Comparison of ENCODE assay signal across 19 cellular contexts in the genomic region with DNA sequence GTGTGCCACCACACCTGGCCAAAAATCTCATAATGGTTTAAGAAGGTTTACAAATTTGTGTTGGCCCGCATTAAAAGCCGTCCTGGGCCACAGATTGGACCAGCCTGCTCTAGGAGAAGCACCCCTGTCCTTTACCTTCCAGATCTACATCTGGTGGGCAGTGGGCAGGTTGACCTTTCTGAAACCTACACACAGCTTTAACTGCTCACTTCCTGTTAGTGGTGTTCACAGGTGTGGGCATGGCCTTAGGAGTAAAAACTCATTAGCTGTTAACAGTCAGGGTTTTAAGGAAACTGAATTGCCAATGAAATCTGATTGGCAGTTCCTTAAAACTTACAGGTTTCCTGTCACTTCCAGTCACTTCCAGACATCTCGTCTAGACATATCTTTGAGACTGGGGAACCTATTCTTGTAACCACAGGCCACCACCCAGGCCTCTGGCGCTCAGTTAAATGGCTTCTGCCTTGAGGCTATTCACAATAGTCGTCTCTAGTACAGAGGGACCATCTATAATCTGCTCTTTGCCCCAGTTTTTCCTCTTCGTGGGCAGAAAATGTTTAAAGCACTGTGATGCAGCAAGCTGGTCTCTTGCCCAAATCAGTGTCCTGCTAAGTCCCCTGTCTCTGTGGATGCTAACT. TPM values are rescaled to one million over a fixed set of nuclear protein-coding genes. Genes with fewer than 3 reads are reported as not detected.
DNase-seq lines count a peak whose midpoint lies in the region; ATAC-seq, FAIRE-seq and TF ChIP-seq lines count a peak whose summit lies in the region.
"Had no signal": no experiment of that assay in that cellular context is flagged by ENCODE, and none has a peak within 500 bp of the region (broad histone marks: within the 10 kb centered on the region; RNA-seq: fewer than 3 reads in every experiment).

No MANE protein-coding gene starts in this region.

- CTCF ChIA-PET in GM12878 (lab: Yijun Ruan, JAX), result interaction anchor here (0.6 to 7.4 kb wide), 18 partner anchors 9 to 296 kb away, joined by 3 to 178 read pairs (median 6); a partner anchor contains a TSS

- H3F3A ChIP-seq in Loucy (ENCODE audit: low read depth) (no peaks in the 10 kb centered on the region), neural progenitor cell (ENCODE audit: low read depth) (no peaks in the 10 kb centered on the region)

- peaks cover 16% of the 10 kb centered on the region for H3K9me3 Mint-ChIP-seq in stimulated activated memory B cell treated with anti-CD40 and anti-IgM and Interleukin-4, amounts not matched to agents 10 μg/mL and 1 μg/mL and 100 μg/mL, for 72 hours
- H3K9me3 Mint-ChIP-seq in neural progenitor cell, result peaks cover 39% of the 10 kb centered on the region

- SMC1A ChIA-PET in GM12878 (lab: Charles Lee; ENCODE audit: uncharacterized antibody, unreplicated experiment), result interaction anchor here (1.1 to 6.4 kb wide), 9 partner anchors 9 to 187 kb away, joined by 5 to 118 read pairs (median 14); a partner anchor contains a TSS

- H3K4me3 ChIP-seq in GM12865 (ENCODE audit: low read depth, low read length) (no peak overlapping the region), Loucy (ENCODE audit: low read length, poor library complexity, severe bottlenecking) (no peak overlapping the region), GM12878 (no peak overlapping the region), neural progenitor cell (no peak overlapping the region)
- H3K4me3 ChIP-seq: MG63, SJSA1 had no signal

- whole genome bisulfite sequencing in GM12878 (ENCODE audit: insufficient coverage, insufficient replicate concordance, low lambda C conversion rate, missing lambda C conversion rate), result 59% methylated on average over 6 of the region's 6 CpGs

- TF ChIP-seq RAD21 in GM12878 (IDR thresholded peaks at IDR 0.05; ENCODE audit: insufficient read depth, low read depth, low read length), result no peak

- POLR2A ChIA-PET in GM12878 (lab: Charles Lee), result interaction anchor here (1.3 to 1.7 kb wide), 2 partner anchors 13 to 41 kb away, joined by 4 to 7 read pairs; no protein-coding TSS in a partner anchor

- peaks cover 8% of the 10 kb centered on the region for H3K4me1 ChIP-seq in Loucy (ENCODE audit: insufficient read depth, low read length, poor library complexity, severe bottlenecking)
- H3K4me1 ChIP-seq in GM12878 (ENCODE audit: control insufficient read depth, insufficient read depth, low read length), result no peaks in the 10 kb centered on the region
- no peaks in the 10 kb centered on the region for H3K4me1 ChIP-seq in neural progenitor cell
- H3K4me1 ChIP-seq: BE2C, SJSA1 had no signal

- H3K27ac ChIP-seq in GM12878 (ENCODE audit: control insufficient read depth, insufficient read depth), result no peak overlapping the region
- H3K27ac ChIP-seq in neural progenitor cell, result no peak overlapping the region
- H3K27ac ChIP-seq: SJSA1 had no signal

- no TSS peak for BruUV-seq in GM12878 (replicated peaks; lab: Mats Ljungman, UMichigan)

- H3K27me3 Mint-ChIP-seq in stimulated activated memory B cell treated with anti-CD40 and anti-IgM and Interleukin-4, amounts not matched to agents 10 μg/mL and 1 μg/mL and 100 μg/mL, for 72 hours, result peaks cover 3% of the 10 kb centered on the region
- peaks cover 8% of the 10 kb centered on the region for H3K27me3 Mint-ChIP-seq in neural progenitor cell (ENCODE audit: insufficient read depth, low read depth)

- DNase-seq in GM12865 (ENCODE audit: low read depth) (peak; percentile 20), GM12878 (ENCODE audit: low read depth, low spot score) (no peak), neural progenitor cell (ENCODE audit: low spot score) (no peak), NCI-H526 (lab: John Stamatoyannopoulos, UW) (no peak), superior temporal gyrus (ENCODE audit: extremely low spot score) (no peak)
- DNase-seq: DMS 273 treated with DMSO at 0.1 percent for 48 hours, NCI-H1048, NCI-H1417 treated with DMSO at 0.1 percent for 48 hours, NCI-H187, NCI-H2107 had no signal

- H3K27ac Mint-ChIP-seq in stimulated activated memory B cell treated with anti-CD40 and anti-IgM and Interleukin-4, amounts not matched to agents 10 μg/mL and 1 μg/mL and 100 μg/mL, for 72 hours, result peak overlapping the region; percentile 35
- no peak overlapping the region for H3K27ac Mint-ChIP-seq in neural progenitor cell
- H3K27ac Mint-ChIP-seq: CD4-positive, CD25-positive, alpha-beta regulatory T cell had no signal

- TF ChIP-seq POLR2A in GM12878 (IDR thresholded peaks at IDR 0.05; ENCODE audit: low read depth, low read length), result no peak

- TF ChIP-seq CTCF in GM12865 (IDR thresholded peaks at IDR 0.05; ENCODE audit: insufficient read depth, low read depth, low read length, missing control alignments) (no peak), Loucy (conservative IDR thresholded peaks at IDR 0.05; ENCODE audit: low read length) (no peak), GM12878 (IDR thresholded peaks at IDR 0.05 in 2 of 3, conservative IDR thresholded peaks at IDR 0.05 in 1 of 3; ENCODE audit: control insufficient read depth in 2 of 3, extremely low read depth in 1 of 3, insufficient read depth in 1 of 3, low read depth in 3 of 3, low read length in 3 of 3) (no peak), neural progenitor cell (IDR thresholded peaks at IDR 0.05) (no peak)

- H3K36me3 Mint-ChIP-seq in stimulated activated memory B cell treated with anti-CD40 and anti-IgM and Interleukin-4, amounts not matched to agents 10 μg/mL and 1 μg/mL and 100 μg/mL, for 72 hours, result peaks cover 4% of the 10 kb centered on the region
- no peaks in the 10 kb centered on the region for H3K36me3 Mint-ChIP-seq in neural progenitor cell

- peak overlapping the region; percentile 2; the same call in 1 of the 2 replicates for H2AFZ ChIP-seq in Loucy (ENCODE audit: low read length)
- no peak overlapping the region for H2AFZ ChIP-seq in GM12878 (ENCODE audit: control insufficient read depth, low read depth, low read length)
- no peak overlapping the region for H2AFZ ChIP-seq in neural progenitor cell (replicated peaks)

- RAD21 ChIA-PET in GM12878 (lab: Charles Lee; ENCODE audit: unreplicated experiment), result interaction anchor here (0.8 to 5.9 kb wide), 13 partner anchors 9 to 545 kb away, joined by 3 to 72 read pairs (median 5); no protein-coding TSS in a partner anchor

- H3K79me2 ChIP-seq in Loucy (ENCODE audit: insufficient read depth, low read length) (no peaks in the 10 kb centered on the region), GM12878 (ENCODE audit: control insufficient read depth, insufficient read depth, low read length) (no peaks in the 10 kb centered on the region), neural progenitor cell (ENCODE audit: low read depth) (no peaks in the 10 kb centered on the region)

- no peak overlapping the region for H3K4me3 Mint-ChIP-seq in stimulated activated memory B cell treated with anti-CD40 and anti-IgM and Interleukin-4, amounts not matched to agents 10 μg/mL and 1 μg/mL and 100 μg/mL, for 72 hours
- no peak overlapping the region for H3K4me3 Mint-ChIP-seq in neural progenitor cell

- ATAC-seq in GM12878, result peak; percentile 46; the same call in 2 of the 3 replicates
- ATAC-seq in stimulated activated memory B cell treated with anti-CD40 and anti-IgM and Interleukin-4, amounts not matched to agents 10 μg/mL and 1 μg/mL and 100 μg/mL, for 72 hours, result peak; percentile 71

- H3K9me3 ChIP-seq in Loucy (ENCODE audit: insufficient read depth, low read depth, low read length), result peaks cover 19% of the 10 kb centered on the region
- H3K9me3 ChIP-seq in GM12878 (replicated peaks; ENCODE audit: control insufficient read depth, insufficient read depth, low read length), result peaks cover 24% of the 10 kb centered on the region; the same call in 2 of the 3 replicates
- peaks cover 4% of the 10 kb centered on the region for H3K9me3 ChIP-seq in neural progenitor cell (ENCODE audit: low read depth)

- intact Hi-C loops in GM12878 (cut with micrococcal nuclease; ENCODE audit: unreplicated experiment), result loop anchor here (1.0 kb wide), 1 partner anchor 46 kb away; no protein-coding TSS in a partner anchor

- no peak for TF ChIP-seq EP300 in GM12878 (IDR thresholded peaks at IDR 0.05; ENCODE audit: borderline replicate concordance in 1 of 2, control insufficient read depth in 1 of 2, low read depth in 2 of 2, low read length in 2 of 2)

- no peak overlapping the region for H3K4me2 ChIP-seq in Loucy (ENCODE audit: low read depth, low read length, poor library complexity, severe bottlenecking)
- H3K4me2 ChIP-seq in GM12878 (ENCODE audit: control insufficient read depth, insufficient read depth), result no peak overlapping the region
- H3K4me2 ChIP-seq in neural progenitor cell, result no peak overlapping the region

- FAIRE-seq in GM12878 (lab: Jason Lieb, UNC), result no peak

- peaks cover 6% of the 10 kb centered on the region for H3K4me1 Mint-ChIP-seq in stimulated activated memory B cell treated with anti-CD40 and anti-IgM and Interleukin-4, amounts not matched to agents 10 μg/mL and 1 μg/mL and 100 μg/mL, for 72 hours
- no peaks in the 10 kb centered on the region for H3K4me1 Mint-ChIP-seq in neural progenitor cell

- in situ Hi-C loops in GM12878 (cut with MboI), result no loop called here

- no peaks in the 10 kb centered on the region for H3K9me2 ChIP-seq in Loucy (replicated peaks; ENCODE audit: low read depth, low read length)

- H3K9ac ChIP-seq in Loucy (ENCODE audit: low read depth, low read length, poor library complexity, severe bottlenecking) (no peak overlapping the region), GM12878 (ENCODE audit: control insufficient read depth, insufficient read depth, low read length) (no peak overlapping the region), neural progenitor cell (no peak overlapping the region)

- H3K36me3 ChIP-seq in Loucy (ENCODE audit: insufficient read depth, low read length) (no peaks in the 10 kb centered on the region), GM12878 (ENCODE audit: control insufficient read depth in 2 of 2, insufficient read depth in 2 of 2, low read length in 1 of 2) (no peaks in the 10 kb centered on the region), neural progenitor cell (no peaks in the 10 kb centered on the region)
- H3K36me3 ChIP-seq: BE2C, MG63, SJSA1 had no signal

- H3K27me3 ChIP-seq in Loucy (ENCODE audit: insufficient read depth, low read length, poor library complexity, severe bottlenecking), result no peaks in the 10 kb centered on the region
- H3K27me3 ChIP-seq in GM12878 (replicated peaks in 1 of 2; ENCODE audit: control insufficient read depth in 2 of 2, insufficient read depth in 2 of 2, low read length in 1 of 2), result no peaks in the 10 kb centered on the region
- no peaks in the 10 kb centered on the region for H3K27me3 ChIP-seq in neural progenitor cell
- H3K27me3 ChIP-seq: MG63, SJSA1 had no signal

- H4K20me1 ChIP-seq in Loucy (ENCODE audit: insufficient read depth, low read length, poor library complexity, severe bottlenecking), result no peaks in the 10 kb centered on the region
- no peaks in the 10 kb centered on the region for H4K20me1 ChIP-seq in GM12878 (ENCODE audit: control insufficient read depth, insufficient read depth)
- H4K20me1 ChIP-seq in neural progenitor cell (ENCODE audit: low read depth), result no peaks in the 10 kb centered on the region

RNA-seq across cellular contexts. Expression of a gene that starts 29.3 kb away (rescaled TPM):
- 19.2 and 22.5 TPM in 2 replicates for total RNA-seq in GM12878 (2013; cell fraction: nucleolus; rRNA removed)
- 21.4 and 23.5 TPM in 2 replicates for total RNA-seq in GM12878 (2014; rRNA removed)
- total RNA-seq in GM12878 (2014; rRNA removed; fragmentation: Illumina TruSeq; extraction: Trizol), result 27.1 and 29.8 TPM in 2 replicates
- 27.5 and 27.9 TPM in 2 replicates for total RNA-seq in GM12878 (2021)
- 33.4 TPM for polyA plus RNA-seq in GM12878 (2011; ENCODE audit: low read depth)
- polyA plus RNA-seq in GM12878 (2011; rRNA removed), result 60.0 and 65.4 TPM in 2 replicates
- polyA plus RNA-seq in GM12878 (2011; cell fraction: cytosol; rRNA removed), result 61.5 and 74.4 TPM in 2 replicates
- 22.0 and 25.7 TPM in 2 replicates for polyA plus RNA-seq in GM12878 (2011; cell fraction: nucleus; rRNA removed)
- polyA plus RNA-seq in GM12878 (2012), result 34.7 and 35.6 TPM in 2 replicates
- polyA plus RNA-seq in GM12878 (2014; fragmentation: Illumina TruSeq; extraction: Trizol), result 53.3 and 60.4 TPM in 2 replicates
- polyA plus RNA-seq in GM12878 (2014; fragmentation: Nextera tagmentation; extraction: Ambion mirVana), result 10 to 100 TPM; 15.3 to 22.6 TPM
- 30.4 and 36.5 TPM in 2 replicates for polyA plus RNA-seq in GM12878 (2014; rRNA removed)
- polyA plus RNA-seq in GM12878 (2016; fragmentation: Nextera tagmentation; extraction: Ambion mirVana), result 10 to 100 TPM; 39.0 to 51.4 TPM
- polyA minus RNA-seq in GM12878 (2011; rRNA and poly(A)+ RNA removed), result 28.7 and 48.4 TPM in 2 replicates
- polyA minus RNA-seq in GM12878 (2011; cell fraction: cytosol; rRNA and poly(A)+ RNA removed), result 11.9 and 15.9 TPM in 2 replicates
- 8.4 and 8.6 TPM in 2 replicates for polyA minus RNA-seq in GM12878 (2011; cell fraction: nucleus; rRNA and poly(A)+ RNA removed)
- total RNA-seq in neural progenitor cell (ENCODE audit: low replicate concordance), result not detected in 2 replicates
- total RNA-seq: SJSA1 had no signal

RNA-seq across cellular contexts. Expression of a gene that starts 29.4 kb away (rescaled TPM):
- 150 and 188 TPM in 2 replicates for total RNA-seq in GM12878 (2013; cell fraction: nucleolus; rRNA removed)
- total RNA-seq in GM12878 (2014; rRNA removed) (44.8 and 51.9 TPM in 2 replicates), GM12878 (2014; rRNA removed; fragmentation: Illumina TruSeq; extraction: Trizol) (19.8 and 20.3 TPM in 2 replicates), GM12878 (2021) (64.8 and 67.0 TPM in 2 replicates), neural progenitor cell (ENCODE audit: low replicate concordance) (not detected in 2 replicates)
- 16.5 TPM for polyA plus RNA-seq in GM12878 (2011; ENCODE audit: low read depth)
- polyA plus RNA-seq in GM12878 (2011; rRNA removed) (25.8 and 70.6 TPM in 2 replicates), GM12878 (2014; fragmentation: Illumina TruSeq; extraction: Trizol) (11.3 and 24.5 TPM in 2 replicates), GM12878 (2014; fragmentation: Nextera tagmentation; extraction: Ambion mirVana) (10 to 100 TPM; 13.4 to 21.7 TPM), GM12878 (2014; rRNA removed) (50.4 and 63.4 TPM in 2 replicates), GM12878 (2016; fragmentation: Nextera tagmentation; extraction: Ambion mirVana) (100 to 1,000 TPM; 105 to 109 TPM)
- 71.2 and 98.3 TPM in 2 replicates for polyA plus RNA-seq in GM12878 (2011; cell fraction: cytosol; rRNA removed)
- polyA plus RNA-seq in GM12878 (2011; cell fraction: nucleus; rRNA removed), result 84.5 and 115 TPM in 2 replicates
- polyA plus RNA-seq in GM12878 (2012), result 33.9 and 42.3 TPM in 2 replicates
- polyA minus RNA-seq in GM12878 (2011; rRNA and poly(A)+ RNA removed), result 57.6 and 93.4 TPM in 2 replicates
- 38.8 and 42.9 TPM in 2 replicates for polyA minus RNA-seq in GM12878 (2011; cell fraction: cytosol; rRNA and poly(A)+ RNA removed)
- polyA minus RNA-seq in GM12878 (2011; cell fraction: nucleus; rRNA and poly(A)+ RNA removed), result 53.8 and 102 TPM in 2 replicates
- total RNA-seq: SJSA1 had no signal

RNA-seq across cellular contexts. Expression of a gene that starts 48.5 kb away (rescaled TPM):
- not detected in 2 replicates for total RNA-seq in GM12878 (2013; cell fraction: nucleolus; rRNA removed)
- total RNA-seq in GM12878 (2014; rRNA removed), result not detected in 2 replicates
- not detected in 2 replicates for total RNA-seq in GM12878 (2014; rRNA removed; fragmentation: Illumina TruSeq; extraction: Trizol)
- not detected in 2 replicates for total RNA-seq in GM12878 (2021)
- polyA plus RNA-seq in GM12878 (2011; ENCODE audit: low read depth), result not detected
- not detected in 2 replicates for polyA plus RNA-seq in GM12878 (2011; rRNA removed)
- not detected in 2 replicates for polyA plus RNA-seq in GM12878 (2011; cell fraction: cytosol; rRNA removed)
- polyA plus RNA-seq in GM12878 (2011; cell fraction: nucleus; rRNA removed), result not detected in 2 replicates
- polyA plus RNA-seq in GM12878 (2012), result not detected in 2 replicates
- not detected in 2 replicates for polyA plus RNA-seq in GM12878 (2014; fragmentation: Illumina TruSeq; extraction: Trizol)
- not detected for polyA plus RNA-seq in GM12878 (2014; fragmentation: Nextera tagmentation; extraction: Ambion mirVana)
- polyA plus RNA-seq in GM12878 (2014; rRNA removed), result not detected in 2 replicates
- not detected for polyA plus RNA-seq in GM12878 (2016; fragmentation: Nextera tagmentation; extraction: Ambion mirVana)
- polyA minus RNA-seq in GM12878 (2011; rRNA and poly(A)+ RNA removed), result not detected in 2 replicates
- polyA minus RNA-seq in GM12878 (2011; cell fraction: cytosol; rRNA and poly(A)+ RNA removed), result not detected in 2 replicates
- not detected in 2 replicates for polyA minus RNA-seq in GM12878 (2011; cell fraction: nucleus; rRNA and poly(A)+ RNA removed)
- not detected in 2 replicates for total RNA-seq in neural progenitor cell (ENCODE audit: low replicate concordance)
- total RNA-seq: A673; CD4-positive, CD25-positive, alpha-beta regulatory T cell; H1; IMR-90 had no signal
- polyA plus RNA-seq: CD4-positive, CD25-positive, alpha-beta regulatory T cell; H1; IMR-90 had no signal

RNA-seq across cellular contexts. Expression of a gene that starts 49.5 kb away (rescaled TPM):
- total RNA-seq in GM12878 (2013; cell fraction: nucleolus; rRNA removed), result not detected in 2 replicates
- total RNA-seq in GM12878 (2014; rRNA removed) (0.11 and 0.23 TPM in 2 replicates), GM12878 (2014; rRNA removed; fragmentation: Illumina TruSeq; extraction: Trizol) (0.09 TPM in 1 of 2 replicates, not detected in the other), GM12878 (2021) (0.21 and 0.26 TPM in 2 replicates), neural progenitor cell (ENCODE audit: low replicate concordance) (0.06 TPM in 1 of 2 replicates, not detected in the other)
- 0.79 TPM for polyA plus RNA-seq in GM12878 (2011; ENCODE audit: low read depth)
- polyA plus RNA-seq in GM12878 (2011; rRNA removed) (not detected in 2 replicates), GM12878 (2014; fragmentation: Illumina TruSeq; extraction: Trizol) (0.03 TPM in 1 of 2 replicates, not detected in the other), GM12878 (2014; fragmentation: Nextera tagmentation; extraction: Ambion mirVana) (under 1 TPM in 1 of 2 experiments, not detected in 1; 0.04 TPM), GM12878 (2014; rRNA removed) (0.06 TPM in 1 of 2 replicates, not detected in the other), GM12878 (2016; fragmentation: Nextera tagmentation; extraction: Ambion mirVana) (1 to 10 TPM in 1 of 2 experiments, under 1 TPM in 1; 0.84 to 1.5 TPM)
- polyA plus RNA-seq in GM12878 (2011; cell fraction: cytosol; rRNA removed), result not detected in 2 replicates
- polyA plus RNA-seq in GM12878 (2011; cell fraction: nucleus; rRNA removed), result not detected in 2 replicates
- polyA plus RNA-seq in GM12878 (2012), result 1.3 and 1.5 TPM in 2 replicates
- polyA minus RNA-seq in GM12878 (2011; rRNA and poly(A)+ RNA removed), result not detected in 2 replicates
- not detected in 2 replicates for polyA minus RNA-seq in GM12878 (2011; cell fraction: cytosol; rRNA and poly(A)+ RNA removed)
- polyA minus RNA-seq in GM12878 (2011; cell fraction: nucleus; rRNA and poly(A)+ RNA removed), result not detected in 2 replicates
- total RNA-seq: CD4-positive, CD25-positive, alpha-beta regulatory T cell had no signal

Comparison
In these comparisons a context has a peak if more than half of its experiments do, and no peak if none do; other contexts are left out.
1. RNA of a gene that starts 29.3 kb away (total RNA-seq): 19.2 to 29.8 TPM in GM12878; not detected in neural progenitor cell; every median in the first group is over 10 times any median in the second.
2. RNA of a gene that starts 29.4 kb away (total RNA-seq): 19.8 to 188 TPM in GM12878; not detected in neural progenitor cell; every median in the first group is over 10 times any median in the second.